In genomic region chr4:177012918-177013545, GRCh38 we compare ENCODE assay signal across 17 cellular contexts.
A peak's percentile ranks its signal among the peaks of the same experiment; 100 is the strongest.
DNase-seq lines count a peak whose midpoint lies in the region; ATAC-seq and TF ChIP-seq lines count a peak whose summit lies in the region.
"Had no signal": no experiment of that assay in that cellular context is flagged by ENCODE, and none has a peak within 500 bp of the region (broad histone marks: within the 10 kb centered on the region; RNA-seq: fewer than 3 reads in every experiment).

No MANE protein-coding gene starts in this region.

- H2AFZ ChIP-seq in SK-N-SH (ENCODE audit: low read depth) = no peak overlapping the region
- H2AFZ ChIP-seq in IMR-90 (replicated peaks; ENCODE audit: low read length, poor library complexity) = no peak overlapping the region

- H2AK5ac ChIP-seq in IMR-90 (ENCODE audit: low read depth, low read length) = no peak overlapping the region

- peaks cover 55% of the 10 kb centered on the region for H3F3A ChIP-seq in SK-N-SH (replicated peaks; ENCODE audit: insufficient read depth)

- H2BK5ac ChIP-seq in IMR-90 (ENCODE audit: low read depth, low read length, poor library complexity, severe bottlenecking) = no peak overlapping the region

- H3K27ac ChIP-seq in SK-N-SH (ENCODE audit: low read depth in 2 of 2, low read length in 1 of 2) = no peak overlapping the region
- no peak overlapping the region for H3K27ac ChIP-seq in IMR-90 (ENCODE audit: insufficient read depth, low read length)
- H3K27ac ChIP-seq: 22Rv1; BLaER1 treated with 17β-estradiol and CSF1 and Interleukin-3, amounts not matched to agents 10 nM and 100 nM had no signal

- no peak for TF ChIP-seq CTCF in SK-N-SH (IDR thresholded peaks at IDR 0.05)
- TF ChIP-seq CTCF in IMR-90 (conservative IDR thresholded peaks at IDR 0.05; ENCODE audit: low read depth, low read length) = no peak
- TF ChIP-seq CTCF in fibroblast of mammary gland (conservative IDR thresholded peaks at IDR 0.05; ENCODE audit: control insufficient read depth, insufficient read depth, low read depth, low read length) = no peak

- DNase-seq in SK-N-SH = no peak
- DNase-seq in IMR-90 = no peak
- peak; percentile 51 for DNase-seq in RKO (ENCODE audit: low spot score)
- DNase-seq in fibroblast of mammary gland (ENCODE audit: low read depth) = peak; percentile 26
- DNase-seq in UCSD-AML1 (lab: John Stamatoyannopoulos, UW; ENCODE audit: unreplicated experiment) = no peak
- DNase-seq in foreskin melanocyte = no peak
- DNase-seq in stimulated activated naive CD8-positive, alpha-beta T cell treated with anti-CD3 and anti-CD28 coated beads, Interleukin-15, Interleukin-2, amounts not matched to agents 100 U/mL and 50 U/mL, for 24 hours = no peak
- DNase-seq: AML-193; CD4-positive, CD25-positive, alpha-beta regulatory T cell; DMS79; EL; GDM1; GOT3; H9 had no signal

- CTCF ChIA-PET in SK-N-SH (lab: Yijun Ruan, JAX) (interaction anchor here (2.7 kb wide), 1 partner anchor 34 kb away, joined by 9 read pairs; no protein-coding TSS in a partner anchor), IMR-90 (lab: Yijun Ruan, JAX) (interaction anchor here (1.2 kb wide), 1 partner anchor 16 kb away, joined by 4 read pairs; no protein-coding TSS in a partner anchor)

- no peak for TF ChIP-seq POLR2A in IMR-90 (IDR thresholded peaks at IDR 0.05; ENCODE audit: low read depth, low read length)

- no peak overlapping the region for H4K8ac ChIP-seq in IMR-90 (ENCODE audit: low read depth in 2 of 2, low read length in 2 of 2)

- no peaks in the 10 kb centered on the region for H3K79me2 ChIP-seq in SK-N-SH (ENCODE audit: insufficient read depth)

- H3K4me1 ChIP-seq in SK-N-SH (ENCODE audit: control insufficient read depth in 1 of 2, insufficient read depth in 2 of 2, low read depth in 1 of 2, low read length in 1 of 2) = peaks cover 0 to 12% of the 10 kb centered on the region in 2 experiments; a peak in 2 of 4 replicates
- H3K4me1 ChIP-seq in IMR-90 (ENCODE audit: control insufficient read depth, insufficient read depth, low read length) = peaks cover 14% of the 10 kb centered on the region

- in situ Hi-C loops in IMR-90 (cut with MboI; ENCODE audit: low sequenced_read_pairs) = loop anchor here (10.0 kb wide), 1 partner anchor 218 kb away; the partner anchor contains the start of gene VEGFC

- H4K5ac ChIP-seq in IMR-90 (ENCODE audit: low read depth, low read length) = no peak overlapping the region

- H3K23ac ChIP-seq in IMR-90 (ENCODE audit: low read depth, low read length) = no peak overlapping the region

- H3K27me3 ChIP-seq in SK-N-SH (ENCODE audit: insufficient read depth) (no peaks in the 10 kb centered on the region), IMR-90 (ENCODE audit: control insufficient read depth, insufficient read depth, low read length) (no peaks in the 10 kb centered on the region)
- H3K27me3 ChIP-seq: BLaER1 treated with 17β-estradiol and CSF1 and Interleukin-3, amounts not matched to agents 10 nM and 100 nM had no signal

- no peak for TF ChIP-seq EP300 in SK-N-SH (IDR thresholded peaks at IDR 0.05; ENCODE audit: borderline replicate concordance in 1 of 2, low read depth in 1 of 2, low read length in 1 of 2)

- peak overlapping the region; percentile 38; the same call in 1 of the 3 replicates for H2BK15ac ChIP-seq in IMR-90 (ENCODE audit: low read depth, low read length)

- 0 out of 4 replicates have a peak, but pooled peaks cover 0 to 4% of the 10 kb centered on the region in 2 experiments for H3K79me1 ChIP-seq in IMR-90 (ENCODE audit: low read depth in 1 of 2, low read length in 2 of 2)

- no peak for TF ChIP-seq RAD21 in SK-N-SH (IDR thresholded peaks at IDR 0.05; ENCODE audit: low read length)
- TF ChIP-seq RAD21 in IMR-90 (IDR thresholded peaks at IDR 0.05; ENCODE audit: low read length) = no peak

- no peak overlapping the region for H3K56ac ChIP-seq in IMR-90 (ENCODE audit: extremely low read depth, insufficient read depth, low read length)

- H3K18ac ChIP-seq in IMR-90 (ENCODE audit: low read depth, low read length) = no peak overlapping the region

- no peak overlapping the region for H3K4me2 ChIP-seq in SK-N-SH
- H3K4me2 ChIP-seq in IMR-90 (ENCODE audit: low read depth, low read length) = no peak overlapping the region
- H3K4me2 ChIP-seq: BLaER1 treated with 17β-estradiol and CSF1 and Interleukin-3, amounts not matched to agents 10 nM and 100 nM had no signal

- dilution Hi-C loops in IMR-90 (cut with HindIII; ENCODE audit: low sequenced_read_pairs, unreplicated experiment) = no loop called here

- BruUV-seq in IMR-90 (replicated peaks; lab: Mats Ljungman, UMichigan) = no TSS peak

- no peak overlapping the region for H2BK120ac ChIP-seq in IMR-90 (ENCODE audit: low read depth, low read length)

- no peak overlapping the region; the same call in 1 of the 2 replicates for H4K91ac ChIP-seq in IMR-90 (ENCODE audit: insufficient read depth, low read depth, low read length)

- H3K4ac ChIP-seq in IMR-90 (ENCODE audit: low read depth, low read length) = no peak overlapping the region

- H3K4me3 ChIP-seq in SK-N-SH (ENCODE audit: low read depth in 2 of 2, low read length in 1 of 2) = no peak overlapping the region
- no peak overlapping the region for H3K4me3 ChIP-seq in IMR-90 (ENCODE audit: insufficient read depth, low read depth, low read length)
- H3K4me3 ChIP-seq in fibroblast of mammary gland (ENCODE audit: control insufficient read depth, low read depth, low read length) = no peak overlapping the region
- H3K4me3 ChIP-seq: BLaER1 treated with 17β-estradiol and CSF1 and Interleukin-3, amounts not matched to agents 10 nM and 100 nM had no signal

- POLR2A ChIA-PET in SK-N-SH (lab: Yijun Ruan, JAX) = no interaction called here
- POLR2A ChIA-PET in IMR-90 (lab: Charles Lee; ENCODE audit: unreplicated experiment) = no interaction called here

- no peaks in the 10 kb centered on the region for H3K9me2 ChIP-seq in SK-N-SH

- H3K9ac ChIP-seq in SK-N-SH (no peak overlapping the region), IMR-90 (ENCODE audit: low read depth, low read length) (no peak overlapping the region)
- H3K9ac ChIP-seq: BLaER1 treated with 17β-estradiol and CSF1 and Interleukin-3, amounts not matched to agents 10 nM and 100 nM had no signal

- H4K20me1 ChIP-seq in SK-N-SH (ENCODE audit: insufficient read depth) = no peaks in the 10 kb centered on the region
- no peaks in the 10 kb centered on the region for H4K20me1 ChIP-seq in IMR-90 (ENCODE audit: insufficient read depth, low read length)
- H4K20me1 ChIP-seq: BLaER1 treated with 17β-estradiol and CSF1 and Interleukin-3, amounts not matched to agents 10 nM and 100 nM had no signal

- intact Hi-C loops in IMR-90 (cut with micrococcal nuclease) = no loop called here

- H3K9me3 ChIP-seq in SK-N-SH (peaks cover 12% of the 10 kb centered on the region), IMR-90 (ENCODE audit: control insufficient read depth, insufficient read depth, low read length) (peaks cover 13% of the 10 kb centered on the region)

- ATAC-seq in SK-N-SH treated with all-trans-retinoic acid at 6 μM for 48 hours (no peak), IMR-90 (ENCODE audit: low read depth) (no peak)
- ATAC-seq in stimulated activated naive CD8-positive, alpha-beta T cell treated with anti-CD3 and anti-CD28 coated beads, Interleukin-15, Interleukin-2, amounts not matched to agents 100 U/mL and 50 U/mL, for 24 hours = no peak

- no peaks in the 10 kb centered on the region for H3K36me3 ChIP-seq in SK-N-SH (replicated peaks in 1 of 2; ENCODE audit: control insufficient read depth in 1 of 2, insufficient read depth in 2 of 2, low read length in 1 of 2)
- H3K36me3 ChIP-seq in IMR-90 (ENCODE audit: control insufficient read depth, insufficient read depth, low read length) = no peaks in the 10 kb centered on the region
- H3K36me3 ChIP-seq: BLaER1 treated with 17β-estradiol and CSF1 and Interleukin-3, amounts not matched to agents 10 nM and 100 nM had no signal

- H3K14ac ChIP-seq in IMR-90 (replicated peaks; ENCODE audit: low read depth, low read length) = no peak overlapping the region

- no peak overlapping the region for H2AK9ac ChIP-seq in IMR-90 (replicated peaks; ENCODE audit: low read depth, low read length, poor library complexity)

- H2BK20ac ChIP-seq in IMR-90 (ENCODE audit: low read depth, low read length) = no peak overlapping the region

- H3K9me1 ChIP-seq in IMR-90 (ENCODE audit: insufficient read depth, low read length) = peaks cover 4% of the 10 kb centered on the region

- 60% methylated on average over 1 of the region's 1 CpG for WGBS in SK-N-SH (ENCODE audit: low lambda C conversion rate)
- no CpG with 5 or more reads among the region's 1 CpG for WGBS in IMR-90 (ENCODE audit: extremely low coverage in 2 of 2, insufficient read length in 1 of 2), 2 experiments

TF ChIP-seq in SK-N-SH treated with all-trans-retinoic acid at 6 μM for 48 hours, 23 proteins besides CTCF, POLR2A, EP300 and RAD21:
- TF ChIP-seq ESRRG (CRISPR knock-in tag; IDR thresholded peaks at IDR 0.05) (no peak), ZFP30 (CRISPR knock-in tag; IDR thresholded peaks at IDR 0.05) (peak; percentile 83)

TF ChIP-seq in SK-N-SH, 30 proteins besides CTCF, POLR2A, EP300 and RAD21 (continues in another document):
- TF ChIP-seq GATA2 (CRISPR knock-in tag; IDR thresholded peaks at IDR 0.05) (no peak), NRF1 (IDR thresholded peaks at IDR 0.05; ENCODE audit: low read depth, low read length) (no peak), RFX5 (IDR thresholded peaks at IDR 0.05; ENCODE audit: low read length) (no peak), USF1 (IDR thresholded peaks at IDR 0.05; ENCODE audit: borderline replicate concordance, low read depth) (no peak)

TF ChIP-seq in IMR-90, 13 proteins besides CTCF, POLR2A, EP300 and RAD21 (continues in another document):
- no peak for TF ChIP-seq RFX5 (IDR thresholded peaks at IDR 0.05; ENCODE audit: low read depth, low read length)
- TF ChIP-seq BHLHE40 (IDR thresholded peaks at IDR 0.05; ENCODE audit: low read depth, low read length) = no peak
- no peak for TF ChIP-seq ELK1 (IDR thresholded peaks at IDR 0.05; ENCODE audit: borderline replicate concordance, low read depth, low read length)
- TF ChIP-seq RCOR1 (IDR thresholded peaks at IDR 0.05; ENCODE audit: insufficient replicate concordance, low read length) = no peak
- TF ChIP-seq CEBPB (IDR thresholded peaks at IDR 0.05; ENCODE audit: low read depth, low read length) = no peak
- no peak for TF ChIP-seq FOS (IDR thresholded peaks at IDR 0.05; ENCODE audit: low read depth, low read length)
- no peak for TF ChIP-seq NFE2L2 (IDR thresholded peaks at IDR 0.05; ENCODE audit: low read depth, low read length)
- no peak for TF ChIP-seq CHD1 (IDR thresholded peaks at IDR 0.05; ENCODE audit: low read depth, low read length)

Comparison
In these comparisons a context has a peak if more than half of its experiments do, and no peak if none do; other contexts are left out.
1. DNase-seq: peak in RKO (single experiment) and fibroblast of mammary gland (single experiment); none in SK-N-SH (single experiment), IMR-90 (single experiment), UCSD-AML1 (single experiment), foreskin melanocyte (single experiment) and stimulated activated naive CD8-positive, alpha-beta T cell treated with anti-CD3 and anti-CD28 coated beads, Interleukin-15, Interleukin-2, amounts not matched to agents 100 U/mL and 50 U/mL, for 24 hours (single experiment).